In the genomic region with DNA sequence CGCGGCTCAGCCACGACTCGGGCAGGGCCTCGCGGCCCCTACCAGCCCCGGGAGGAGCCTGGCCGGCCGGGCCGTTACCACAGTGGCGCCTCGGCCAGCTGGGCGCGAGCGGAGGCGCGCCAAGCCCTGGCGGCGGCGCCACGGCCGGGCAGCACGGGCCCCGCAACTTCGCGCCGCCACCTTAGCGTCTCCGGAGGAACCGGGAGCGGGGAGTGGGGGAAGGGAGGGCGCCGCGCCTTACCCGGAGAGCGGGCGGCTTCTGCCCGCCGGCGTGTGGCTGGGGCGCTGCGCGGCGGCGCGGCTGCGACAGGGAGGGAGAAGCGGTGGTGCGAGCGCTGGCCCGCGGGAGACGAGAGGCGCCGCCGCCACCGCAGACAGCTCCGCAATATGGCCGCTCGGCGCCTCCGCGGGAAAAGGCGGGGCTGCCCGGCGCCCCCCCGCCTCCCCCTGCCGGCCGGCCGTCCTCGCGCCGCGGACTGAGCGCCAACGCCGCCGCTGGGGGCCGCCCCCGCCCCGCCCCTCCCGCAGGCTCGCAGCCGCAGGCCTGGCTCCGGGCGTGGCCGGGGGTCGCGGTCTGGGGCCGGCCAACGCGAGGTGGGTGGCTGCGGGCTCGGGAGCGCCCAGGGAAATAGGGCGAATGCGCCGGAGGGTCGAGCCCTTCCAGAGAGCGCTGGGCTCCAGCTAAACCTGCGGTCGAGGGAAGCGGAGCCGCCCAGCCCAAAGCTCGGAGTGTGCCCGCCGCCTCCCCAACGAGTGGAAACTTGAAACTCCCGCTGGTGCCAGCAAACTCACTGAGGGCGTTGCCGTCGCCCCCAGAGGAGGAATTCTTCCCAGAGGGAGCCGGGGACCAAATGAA, we compare ENCODE assay signal across 8 cellular contexts. TPM values are rescaled to one million over a fixed set of nuclear protein-coding genes. Genes with fewer than 3 reads are reported as not detected.
DNase-seq lines count a peak whose midpoint lies in the region; ATAC-seq and TF ChIP-seq lines count a peak whose summit lies in the region.

Gene RDX (minus strand): TSS at position 389 of the 856 bp plus-strand sequence. CDS start 16,922 bp downstream, outside the sequence.

- TF ChIP-seq CTCF in Calu3 (IDR thresholded peaks at IDR 0.05; ENCODE audit: unreplicated experiment), result no peak
- TF ChIP-seq CTCF in HL-60 (IDR thresholded peaks at IDR 0.05; ENCODE audit: insufficient read depth, low read length), result no peak
- TF ChIP-seq CTCF in PC-3 (conservative IDR thresholded peaks at IDR 0.05; ENCODE audit: low read depth, low read length), result no peak

- intact Hi-C loops in Calu3 (cut with micrococcal nuclease; ENCODE audit: unreplicated experiment) (loop anchor here (2.0 to 5.0 kb wide), 2 partner anchors 70 to 136 kb away; no protein-coding TSS in a partner anchor), PC-3 (cut with micrococcal nuclease) (loop anchor here (1.0 to 5.0 kb wide), 6 partner anchors 9 to 354 kb away; no protein-coding TSS in a partner anchor)

- peaks cover 24% of the 10 kb centered on the region for H3K36me3 Mint-ChIP-seq in Calu3 (ENCODE audit: insufficient read depth, unreplicated experiment)

- H3K4me1 Mint-ChIP-seq in Calu3 (ENCODE audit: low read depth, unreplicated experiment), result no peaks in the 10 kb centered on the region

- H4K20me1 ChIP-seq in PC-3 (ENCODE audit: low read length), result peaks cover 34% of the 10 kb centered on the region

- POLR2A ChIA-PET in PC-3 (lab: Charles Lee; ENCODE audit: unreplicated experiment), result interaction anchor here (0.5 kb wide), 1 partner anchor 130 kb away, joined by 4 read pairs; no protein-coding TSS in a partner anchor

- peak within 1 kb of the TSS; percentile 97 for H3K9ac ChIP-seq in PC-3 (ENCODE audit: low read length)

- no TSS peak for BruUV-seq in Calu3 (replicated peaks; lab: Mats Ljungman, UMichigan)
- no TSS peak for BruUV-seq in PC-3 (replicated peaks; lab: Mats Ljungman, UMichigan)

- DNase-seq in Calu3, result peak; percentile 76
- DNase-seq in HL-60 (ENCODE audit: low read depth in 1 of 2, low spot score in 1 of 2), result peak; percentile 28 to 60
- DNase-seq in PC-3, result peak; percentile 88
- peak; percentile 50 for DNase-seq in activated T-helper 1 cell treated with Interleukin-2 at 50 U/mL for 16 hours (ENCODE audit: low read depth)
- DNase-seq in fibroblast of gingiva (ENCODE audit: low read depth), result peak; percentile 75
- DNase-seq in myocyte (ENCODE audit: low read depth), result peak; percentile 92
- DNase-seq in stimulated activated naive CD4-positive, alpha-beta T cell (lab: John Stamatoyannopoulos, UW), result peak; percentile 14 to 51 (median 36)

- peak within 1 kb of the TSS; percentile 86 for H3K4me3 ChIP-seq in HL-60 (replicated peaks; ENCODE audit: insufficient read depth, low read length)
- peak within 1 kb of the TSS; percentile 97 for H3K4me3 ChIP-seq in PC-3 (ENCODE audit: low read length)

- H3K4me1 ChIP-seq in PC-3 (ENCODE audit: insufficient read depth, low read length), result peaks cover 48% of the 10 kb centered on the region

- H3K9me2 ChIP-seq in PC-3 (replicated peaks; ENCODE audit: low read length), result no peaks in the 10 kb centered on the region

- no peaks in the 10 kb centered on the region for H3K27me3 Mint-ChIP-seq in Calu3 (ENCODE audit: unreplicated experiment)

- peak within 1 kb of the TSS; percentile 75 for H3K4me3 Mint-ChIP-seq in Calu3 (ENCODE audit: low read depth, unreplicated experiment)

- peaks cover 2% of the 10 kb centered on the region for H3K9me3 Mint-ChIP-seq in Calu3 (ENCODE audit: low read depth, unreplicated experiment)

- no peaks in the 10 kb centered on the region for H3K9me3 ChIP-seq in PC-3 (ENCODE audit: low read length)

- H3K4me2 ChIP-seq in PC-3 (ENCODE audit: low read length), result peak within 1 kb of the TSS; percentile 89

- peaks cover 49% of the 10 kb centered on the region for H3K79me2 ChIP-seq in PC-3 (ENCODE audit: low read length)

- ATAC-seq in GM19467 (IDR thresholded peaks at IDR 0.05; ENCODE audit: unreplicated experiment), result peak; percentile 69
- ATAC-seq in PC-3, result peak; percentile 72

- peak within 1 kb of the TSS; percentile 89 for H3K27ac ChIP-seq in HL-60 (replicated peaks)
- peak within 1 kb of the TSS; percentile 91 for H3K27ac ChIP-seq in PC-3 (ENCODE audit: low read length)

- H3K27me3 ChIP-seq in HL-60 (ENCODE audit: insufficient read depth, poor library complexity, severe bottlenecking) (no peaks in the 10 kb centered on the region), PC-3 (ENCODE audit: low read length) (no peaks in the 10 kb centered on the region)

- H3K27ac Mint-ChIP-seq in Calu3 (ENCODE audit: unreplicated experiment), result peak within 1 kb of the TSS; percentile 75

- CTCF ChIA-PET in Calu3 (lab: Charles Lee) (interaction anchor here (0.7 to 1.8 kb wide), 5 partner anchors 9 to 43 kb away, joined by 3 to 5 read pairs (median 4); no protein-coding TSS in a partner anchor), PC-3 (lab: Charles Lee) (interaction anchor here (1.1 to 1.6 kb wide), 4 partner anchors 9 to 357 kb away, joined by 3 to 8 read pairs (median 4); no protein-coding TSS in a partner anchor)

- peaks cover 11% of the 10 kb centered on the region for H3F3A ChIP-seq in PC-3 (ENCODE audit: low read length, unreplicated experiment)

- no peaks in the 10 kb centered on the region; the same call in 1 of the 2 replicates for H3K36me3 ChIP-seq in PC-3 (ENCODE audit: low read depth, low read length)

- H2AFZ ChIP-seq in PC-3 (ENCODE audit: low read length), result peak within 1 kb of the TSS; percentile 67

RNA-seq across cellular contexts. Expression of gene RDX, which starts in this region (rescaled TPM):
- total RNA-seq in Calu3 (2022), result 71.8 and 76.8 TPM in 2 replicates
- 86.2 and 131 TPM in 2 replicates for total RNA-seq in PC-3 (2014; rRNA removed)
- 76.2 and 79.4 TPM in 2 replicates for total RNA-seq in myocyte
- polyA plus RNA-seq in myocyte (2012), result 22.7 TPM

Comparison
In these comparisons a context has a peak if more than half of its experiments do, and no peak if none do; other contexts are left out.
1. Peak in every context shown above with its lines: DNase-seq, ATAC-seq, H3K4me3 ChIP-seq and H3K27ac ChIP-seq.
2. DNase-seq: peak in every context shown above with its lines; median percentile 92 in myocyte; 88 in PC-3; 76 in Calu3; 75 in fibroblast of gingiva; 50 in activated T-helper 1 cell treated with Interleukin-2 at 50 U/mL for 16 hours; 44 in HL-60; 36 in stimulated activated naive CD4-positive, alpha-beta T cell.